23 cellular contexts compared by ENCODE assay signal in genomic region chr11:120198403-120198786, GRCh38. TPM values are rescaled to one million over a fixed set of nuclear protein-coding genes. Genes with fewer than 3 reads are reported as not detected.
"Had no signal": no experiment of that assay in that cellular context is flagged by ENCODE, and none has a peak within 500 bp of the region (broad histone marks: within the 10 kb centered on the region; RNA-seq: fewer than 3 reads in every experiment).

No MANE protein-coding gene starts in this region.

- H3K36me3 ChIP-seq: cardiac muscle cell, left ventricle myocardium inferior, prostate gland, upper lobe of right lung, WERI-Rb-1 had no signal

- H3K27me3 Mint-ChIP-seq: activated naive CD4-positive, alpha-beta T cell treated with anti-CD3 and anti-CD28 coated beads, Interleukin-2, amount 50 U/mL, for 24 hours had no signal

- H3K4me1 ChIP-seq: foreskin keratinocyte, prostate gland, testis, upper lobe of right lung had no signal

- ATAC-seq: activated CD8-positive, alpha-beta T cell treated with anti-CD3 and anti-CD28 coated beads for 36 hours; body of pancreas; foreskin keratinocyte; SK-N-SH treated with all-trans-retinoic acid at 6 μM for 48 hours had no signal

- DNase-seq: activated CD4-positive, alpha-beta T cell treated with anti-CD3 and anti-CD28 coated beads, Interleukin-2, amount 10 ng/mL, durations not matched to agents 7 days and 5 days; activated CD4-positive, CD25-positive, alpha-beta regulatory T cell treated with anti-CD3 and anti-CD28 coated beads, Interleukin-2, amount 50 U/mL, for 72 hours; activated CD8-positive, alpha-beta T cell treated with anti-CD3 and anti-CD28 coated beads for 36 hours; activated gamma-delta T cell; body of pancreas; dermis blood vessel endothelial cell; effector memory CD4-positive, alpha-beta T cell; foreskin keratinocyte; left ventricle myocardium inferior; mammary epithelial cell; nephron progenitor cell; stimulated activated CD4-positive, alpha-beta T cell treated with anti-CD3 and anti-CD28 coated beads, Interleukin-12 subunit alpha, Interleukin-12 subunit beta, amount 100 ng/mL, for 4 hours; stimulated activated CD4-positive, alpha-beta T cell treated with anti-CD3 and anti-CD28 coated beads, Interleukin-4, amount 100 ng/mL, for 4 hours; testis; upper lobe of right lung; WERI-Rb-1 had no signal

- H3K4me3 Mint-ChIP-seq: activated CD4-positive, alpha-beta T cell treated with anti-CD3 and anti-CD28 coated beads, Interleukin-2, amount 10 ng/mL, durations not matched to agents 7 days and 5 days; activated CD8-positive, alpha-beta T cell treated with anti-CD3 and anti-CD28 coated beads for 36 hours; activated naive CD4-positive, alpha-beta T cell treated with anti-CD3 and anti-CD28 coated beads, Interleukin-2, amount 50 U/mL, for 24 hours; activated T-helper 1 cell treated with anti-CD3 and anti-CD28 coated beads, Interleukin-12 subunit alpha, Interleukin-12 subunit beta, Interleukin-2, Interleukin-4 antibody, amounts not matched to agents 30 ng/mL and 10 ng/mL and 1 ng/mL, durations not matched to agents 14 hours and 24 hours and 36 hours; nephron progenitor cell; stimulated activated naive CD8-positive, alpha-beta T cell treated with anti-CD3 and anti-CD28 coated beads, Interleukin-15, Interleukin-2, amounts not matched to agents 100 ng/mL and 50 ng/mL, for 24 hours; T-helper 2 cell treated with Interferon-gamma antibody and Interleukin-4, amounts not matched to agents 5 μg/mL and 100 μg/mL, for 36 hours had no signal

- H3K27ac ChIP-seq: body of pancreas, cardiac muscle cell, foreskin keratinocyte, prostate gland, testis, upper lobe of right lung, WERI-Rb-1 had no signal

- H3K4me3 ChIP-seq: body of pancreas, cardiac muscle cell, left ventricle myocardium inferior, prostate gland, testis, upper lobe of right lung had no signal

- H3K27ac Mint-ChIP-seq: activated CD4-positive, alpha-beta T cell treated with anti-CD3 and anti-CD28 coated beads, Interleukin-2, amount 10 ng/mL, durations not matched to agents 7 days and 5 days; activated CD8-positive, alpha-beta T cell treated with anti-CD3 and anti-CD28 coated beads for 36 hours; activated naive CD4-positive, alpha-beta T cell treated with anti-CD3 and anti-CD28 coated beads, Interleukin-2, amount 50 U/mL, for 24 hours; activated T-helper 1 cell treated with anti-CD3 and anti-CD28 coated beads, Interleukin-12 subunit alpha, Interleukin-12 subunit beta, Interleukin-2, Interleukin-4 antibody, amounts not matched to agents 30 ng/mL and 10 ng/mL and 1 ng/mL, durations not matched to agents 14 hours and 24 hours and 36 hours; stimulated activated naive CD8-positive, alpha-beta T cell treated with anti-CD3 and anti-CD28 coated beads, Interleukin-15, Interleukin-2, amounts not matched to agents 100 ng/mL and 50 ng/mL, for 24 hours; T-helper 2 cell treated with Interferon-gamma antibody and Interleukin-4, amounts not matched to agents 5 μg/mL and 100 μg/mL, for 36 hours had no signal

- H3K9me3 ChIP-seq: body of pancreas, left ventricle myocardium inferior, prostate gland, testis, upper lobe of right lung had no signal

- H3K4me1 Mint-ChIP-seq: activated CD4-positive, alpha-beta T cell treated with anti-CD3 and anti-CD28 coated beads, Interleukin-2, amount 10 ng/mL, durations not matched to agents 7 days and 5 days; activated naive CD4-positive, alpha-beta T cell treated with anti-CD3 and anti-CD28 coated beads, Interleukin-2, amount 50 U/mL, for 24 hours had no signal

- H3K27me3 ChIP-seq: body of pancreas, testis had no signal

- H3K9me3 Mint-ChIP-seq: activated CD4-positive, alpha-beta T cell treated with anti-CD3 and anti-CD28 coated beads, Interleukin-2, amount 10 ng/mL, durations not matched to agents 7 days and 5 days; activated CD8-positive, alpha-beta T cell treated with anti-CD3 and anti-CD28 coated beads for 36 hours; activated naive CD4-positive, alpha-beta T cell treated with anti-CD3 and anti-CD28 coated beads, Interleukin-2, amount 50 U/mL, for 24 hours; activated T-helper 1 cell treated with anti-CD3 and anti-CD28 coated beads, Interleukin-12 subunit alpha, Interleukin-12 subunit beta, Interleukin-2, Interleukin-4 antibody, amounts not matched to agents 30 ng/mL and 10 ng/mL and 1 ng/mL, durations not matched to agents 14 hours and 24 hours and 36 hours; nephron progenitor cell; stimulated activated naive CD8-positive, alpha-beta T cell treated with anti-CD3 and anti-CD28 coated beads, Interleukin-15, Interleukin-2, amounts not matched to agents 100 ng/mL and 50 ng/mL, for 24 hours; T-helper 2 cell treated with Interferon-gamma antibody and Interleukin-4, amounts not matched to agents 5 μg/mL and 100 μg/mL, for 36 hours had no signal

- H3K36me3 Mint-ChIP-seq: activated naive CD4-positive, alpha-beta T cell treated with anti-CD3 and anti-CD28 coated beads, Interleukin-2, amount 50 U/mL, for 24 hours had no signal

RNA-seq across cellular contexts. Expression of gene POU2F3, which starts 41.5 kb away (rescaled TPM):
- total RNA-seq: activated CD4-positive, alpha-beta T cell treated with anti-CD3 and anti-CD28 coated beads, Interleukin-2, amount 10 ng/mL, durations not matched to agents 7 days and 5 days; activated CD8-positive, alpha-beta T cell treated with anti-CD3 and anti-CD28 coated beads for 36 hours; left ventricle myocardium inferior had no signal
